In genomic region chr17:74037320-74037719, GRCh38 we compare ENCODE assay signal across 1 cellular context.
TF ChIP-seq lines count a peak whose summit lies in the region.

No MANE protein-coding gene starts in this region.

TF ChIP-seq in HepG2, 621 proteins besides CTCF, POLR2A, EP300 and RAD21 (continued from another document):
- no peak for TF ChIP-seq AKNA (CRISPR knock-in tag; IDR thresholded peaks at IDR 0.05; ENCODE audit: borderline replicate concordance)
